Comparison of ENCODE assay signal across 16 cellular contexts in the genomic region with DNA sequence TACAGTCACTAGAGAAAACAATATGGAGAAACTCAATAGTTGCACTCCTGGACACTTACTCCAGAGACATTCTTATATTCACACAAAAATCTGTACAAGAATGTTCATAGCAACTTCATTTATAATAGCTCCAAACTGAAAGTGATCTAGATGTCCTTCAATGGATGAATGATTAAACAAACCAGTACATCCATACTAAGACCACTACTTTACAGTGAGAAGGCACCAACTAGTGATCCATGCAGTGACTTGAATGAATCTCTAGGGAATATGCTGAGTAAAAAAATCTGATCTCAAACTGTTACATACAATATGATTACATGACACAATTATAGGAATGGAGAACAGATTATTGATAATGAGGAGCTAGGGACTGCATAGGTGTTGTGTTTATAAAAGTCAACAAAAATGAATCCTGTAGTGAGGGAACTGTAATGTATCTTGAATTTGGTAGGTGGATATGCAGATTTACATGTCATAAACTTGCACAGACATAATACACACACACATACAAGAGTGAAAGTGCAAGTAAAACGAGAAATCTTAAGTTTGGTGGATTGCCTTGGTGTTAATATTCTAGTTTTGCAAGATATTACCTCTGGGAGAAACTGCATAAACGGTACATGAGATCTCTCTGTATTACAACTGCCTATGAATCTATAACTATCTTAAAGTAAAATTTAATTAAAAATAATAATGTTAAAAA.
"Had no signal": no experiment of that assay in that cellular context is flagged by ENCODE, and none has a peak within 500 bp of the region (broad histone marks: within the 10 kb centered on the region; RNA-seq: fewer than 3 reads in every experiment).

No MANE protein-coding gene starts in this region.

- ATAC-seq: activated T-cell treated with anti-CD3 and anti-CD28 coated beads, Interleukin-2, amount 50 U/mL, for 72 hours; sciatic nerve had no signal

- H3K36me3 ChIP-seq: breast epithelium, prostate gland, upper lobe of left lung had no signal

- H3K4me1 ChIP-seq: breast epithelium, prostate gland, upper lobe of left lung had no signal

- H3K27ac ChIP-seq: breast epithelium, prostate gland, upper lobe of left lung had no signal

- DNase-seq: activated CD4-positive, alpha-beta memory T cell treated with anti-CD3 and anti-CD28 coated beads for 36 hours; activated CD4-positive, CD25-positive, alpha-beta regulatory T cell treated with anti-CD3 and anti-CD28 coated beads, Interleukin-2, amount 50 U/mL, for 72 hours; activated gamma-delta T cell treated with Interleukin-2 at 50 U/mL for 16 hours; activated naive CD8-positive, alpha-beta T cell treated with anti-CD3 and anti-CD28 coated beads, Interleukin-2, amount 10 ng/mL, durations not matched to agents 7 days and 5 days; activated T-cell treated with anti-CD3 and anti-CD28 coated beads, Interleukin-2, amount 50 U/mL, for 72 hours; aorta; dermis blood vessel endothelial cell; endodermal cell; erythroblast; hippocampal formation; nephron progenitor cell; stimulated activated naive CD4-positive, alpha-beta T cell treated with Interleukin-2 at 50 U/mL for 16 hours had no signal

- H3K4me3 ChIP-seq: breast epithelium, prostate gland, upper lobe of left lung had no signal

- H3K27me3 ChIP-seq: breast epithelium, upper lobe of left lung had no signal

- H3K9me3 ChIP-seq: breast epithelium, prostate gland, upper lobe of left lung had no signal
